In genomic region chr17:42121066-42121769, GRCh38 we compare ENCODE assay signal across 8 cellular contexts. TPM values are rescaled to one million over a fixed set of nuclear protein-coding genes. Genes with fewer than 3 reads are reported as not detected.
DNase-seq lines count a peak whose midpoint lies in the region; ATAC-seq and TF ChIP-seq lines count a peak whose summit lies in the region.

Gene KAT2A (minus strand): TSS chr17:42121367. CDS start chr17:42121304, 63 bp downstream.

- H3K27me3 ChIP-seq in AG04450 (ENCODE audit: control insufficient read depth, insufficient read depth, low read length) (no peaks in the 10 kb centered on the region), Peyer's patch (no peaks in the 10 kb centered on the region), esophagus squamous epithelium (no peaks in the 10 kb centered on the region), muscle layer of duodenum (ENCODE audit: low read depth, low read length) (no peaks in the 10 kb centered on the region)

- 2 to 17% methylated on average over 9 to 12 of the region's 44 CpGs for WGBS in esophagus squamous epithelium, 2 donors

- POLR2A ChIA-PET in AG04450 (lab: Yijun Ruan, JAX), result interaction anchor here (0.6 to 1.0 kb wide), 2 partner anchors 15 to 101 kb away, joined by 4 read pairs; partner anchors contain the start of gene NKIRAS2

- ATAC-seq in GM18867 (IDR thresholded peaks at IDR 0.05; ENCODE audit: unreplicated experiment), result peak; percentile 58

- H3K4me3 ChIP-seq in AG04450 (ENCODE audit: low read depth, low read length) (peak within 1 kb of the TSS; percentile 61), Peyer's patch (peak within 1 kb of the TSS; percentile 70 to 95 (median 90)), esophagus squamous epithelium (peak within 1 kb of the TSS; percentile 79 to 97 (median 85)), muscle layer of duodenum (ENCODE audit: low read depth in 1 of 2, low read length in 2 of 2) (peak within 1 kb of the TSS; percentile 26 to 73)

- TF ChIP-seq CTCF in AG04450 (IDR thresholded peaks at IDR 0.05; ENCODE audit: low read depth, low read length) (no peak), Peyer's patch (IDR thresholded peaks at IDR 0.05) (no peak), esophagus squamous epithelium (IDR thresholded peaks at IDR 0.05) (peak in 1 of 6 experiments; percentile 22)

- CTCF ChIA-PET in AG04450 (lab: Charles Lee), result interaction anchor here (0.6 kb wide), 2 partner anchors 88 to 101 kb away, joined by 3 to 5 read pairs; partner anchors contain the start of gene NKIRAS2

- H3K36me3 ChIP-seq in Peyer's patch (peaks cover 0 to 14% (median 0%) of the 10 kb centered on the region in 3 donors), esophagus squamous epithelium (peaks cover 7 to 47% (median 11%) of the 10 kb centered on the region in 3 donors), muscle layer of duodenum (ENCODE audit: control insufficient read depth in 1 of 2, insufficient read depth in 2 of 2, low read length in 2 of 2) (peaks cover 8 to 34% of the 10 kb centered on the region in 2 donors)

- H3K9me3 ChIP-seq in AG04450 (ENCODE audit: control insufficient read depth, insufficient read depth, low read length) (no peaks in the 10 kb centered on the region; the same call in 1 of the 2 replicates), Peyer's patch (no peaks in the 10 kb centered on the region), esophagus squamous epithelium (no peaks in the 10 kb centered on the region), muscle layer of duodenum (ENCODE audit: control insufficient read depth in 1 of 2, low read length in 2 of 2) (no peaks in the 10 kb centered on the region)

- intact Hi-C loops in esophagus squamous epithelium (cut with DNase I), result no loop called here

- peak in 1 of 2 donors; percentile 22 for TF ChIP-seq POLR2A in Peyer's patch (IDR thresholded peaks at IDR 0.05)
- TF ChIP-seq POLR2A in esophagus squamous epithelium (IDR thresholded peaks at IDR 0.05), result peak in 1 of 4 donors; percentile 25

- H3K27ac ChIP-seq in AG04450 (ENCODE audit: low read depth, low read length) (no peak within 1 kb of the TSS), Peyer's patch (peak within 1 kb of the TSS; percentile 41 to 87 (median 83)), esophagus squamous epithelium (peak within 1 kb of the TSS; percentile 57 to 81 (median 72)), muscle layer of duodenum (ENCODE audit: low read length) (peak within 1 kb of the TSS; percentile 51)

- peaks cover 0 to 37% (median 4%) of the 10 kb centered on the region in 4 donors for H3K4me1 ChIP-seq in Peyer's patch
- H3K4me1 ChIP-seq in esophagus squamous epithelium, result peaks cover 19 to 61% (median 24%) of the 10 kb centered on the region in 3 donors
- H3K4me1 ChIP-seq in muscle layer of duodenum (ENCODE audit: control insufficient read depth in 1 of 2, insufficient read depth in 2 of 2, low read length in 2 of 2), result peaks cover 3 to 21% of the 10 kb centered on the region in 2 donors

- DNase-seq in AG04450 (ENCODE audit: low read depth, low spot score), result no peak
- DNase-seq in HT-29 (ENCODE audit: low spot score), result peak; percentile 89
- peak; percentile 76 to 91 (median 87) for DNase-seq in Peyer's patch
- peak; percentile 83 to 86 for DNase-seq in activated T-cell treated with anti-CD3 and anti-CD28 coated beads, Interleukin-2, amount 50 U/mL, for 48 hours
- DNase-seq in esophagus squamous epithelium (lab: John Stamatoyannopoulos, UW), result no peak
- DNase-seq in stimulated activated CD8-positive, alpha-beta memory T cell treated with anti-CD3 and anti-CD28 coated beads, Interleukin-7, amount 100 ng/mL, for 24 hours (ENCODE audit: low read depth), result peak; percentile 58

RNA-seq across cellular contexts. Expression of gene KAT2A, which starts in this region (rescaled TPM):
- 13.6 and 15.5 TPM in 2 replicates for polyA plus RNA-seq in AG04450 (2011; rRNA removed)
- polyA minus RNA-seq in AG04450 (2011; rRNA and poly(A)+ RNA removed), result 7.5 and 12.1 TPM in 2 replicates
- total RNA-seq in HT-29 (2014; rRNA removed; shearing (Covaris generic)), result 49.6 and 51.9 TPM in 2 replicates
- total RNA-seq in Peyer's patch (100 to 1,000 TPM in 1 of 4 donors, 10 to 100 TPM in 2, 1 to 10 TPM in 1; 9.8 to 172 (median 38.4) TPM), esophagus squamous epithelium (10 to 100 TPM in 3 of 4 donors, 1 to 10 TPM in 1; 9.3 to 34.1 (median 27.0) TPM)

Comparison
In these comparisons a context has a peak if more than half of its experiments do, and no peak if none do; other contexts are left out.
1. DNase-seq: peak in HT-29 (single experiment), Peyer's patch (3 of 3), activated T-cell treated with anti-CD3 and anti-CD28 coated beads, Interleukin-2, amount 50 U/mL, for 48 hours (2 of 2) and stimulated activated CD8-positive, alpha-beta memory T cell treated with anti-CD3 and anti-CD28 coated beads, Interleukin-7, amount 100 ng/mL, for 24 hours (single experiment); none in AG04450 (single experiment) and esophagus squamous epithelium (single experiment).
2. Peak in every context shown above with its lines, with median percentiles within 50 percentile points of each other: H3K4me3 ChIP-seq.